In the genomic region with DNA sequence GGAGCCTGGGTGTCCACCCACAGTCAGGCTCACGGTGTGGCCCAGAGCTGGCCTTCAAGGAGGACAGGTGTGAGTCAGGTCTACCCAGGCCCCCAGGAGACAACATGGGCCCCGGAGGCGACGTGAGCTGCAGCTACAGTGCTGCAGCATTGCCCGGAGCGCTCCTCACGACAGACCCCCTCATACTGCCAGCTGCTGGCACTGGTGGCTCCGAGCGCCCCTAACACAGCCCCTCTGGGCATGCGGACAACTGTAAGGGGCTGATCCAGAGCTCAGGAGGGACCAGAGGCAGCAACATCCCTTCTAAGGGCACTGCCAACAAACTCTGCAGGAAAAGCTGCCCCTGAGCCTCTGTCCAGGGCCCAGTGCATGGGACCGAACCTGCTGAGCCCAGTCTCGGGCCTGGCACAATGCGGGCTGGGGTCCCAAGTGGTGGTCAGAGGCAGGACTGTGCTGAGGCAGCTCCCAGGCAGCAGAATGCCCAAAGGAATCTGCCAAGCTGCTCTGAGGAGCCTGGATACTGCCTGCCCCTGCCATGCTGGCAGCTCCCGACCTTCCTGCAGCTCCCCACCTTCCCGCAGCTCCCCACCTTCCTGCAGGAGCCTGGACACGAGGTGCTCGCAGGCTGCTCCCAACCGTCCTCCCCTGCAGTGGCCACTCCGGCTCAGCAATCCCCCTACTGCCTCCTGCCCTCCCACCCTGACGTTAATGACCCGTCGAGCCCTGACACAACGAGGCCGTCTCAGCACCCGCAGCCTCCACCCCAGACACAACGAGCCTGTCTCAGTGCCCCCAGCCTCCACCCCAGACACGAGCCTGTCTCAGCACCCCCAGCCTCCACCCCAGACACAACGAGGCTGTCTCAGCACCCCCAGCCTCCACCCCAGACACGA, we compare ENCODE assay signal across 21 cellular contexts. TPM values are rescaled to one million over a fixed set of nuclear protein-coding genes. Genes with fewer than 3 reads are reported as not detected.
DNase-seq lines count a peak whose midpoint lies in the region; ATAC-seq and TF ChIP-seq lines count a peak whose summit lies in the region.
"Had no signal": no experiment of that assay in that cellular context is flagged by ENCODE, and none has a peak within 500 bp of the region (broad histone marks: within the 10 kb centered on the region; RNA-seq: fewer than 3 reads in every experiment).

No MANE protein-coding gene starts in this region.

- peak overlapping the region; percentile 17 to 60 (median 53); a peak in 2 of 7 replicates for H3K27ac Mint-ChIP-seq in H9
- peak overlapping the region; percentile 17 for H3K27ac Mint-ChIP-seq in endodermal cell
- H3K27ac Mint-ChIP-seq in HFFc6: no peak overlapping the region

- H3K4me3 Mint-ChIP-seq in H9: no peak overlapping the region
- no peak overlapping the region for H3K4me3 Mint-ChIP-seq in endodermal cell
- no peak overlapping the region for H3K4me3 Mint-ChIP-seq in HFFc6
- H3K4me3 Mint-ChIP-seq: CD4-positive, alpha-beta memory T cell had no signal

- no peak for TF ChIP-seq CTCF in H9 (conservative IDR thresholded peaks at IDR 0.05)
- TF ChIP-seq CTCF in RWPE1 (conservative IDR thresholded peaks at IDR 0.05; ENCODE audit: low read depth): no peak
- TF ChIP-seq CTCF in endodermal cell (conservative IDR thresholded peaks at IDR 0.05): no peak
- no peak for TF ChIP-seq CTCF in gastrocnemius medialis (IDR thresholded peaks at IDR 0.05 in 4 of 5, conservative IDR thresholded peaks at IDR 0.05 in 1 of 5)
- TF ChIP-seq CTCF in HFFc6 (IDR thresholded peaks at IDR 0.05): no peak

- WGBS in H9 (ENCODE audit: extremely low coverage, insufficient read length, low lambda C conversion rate): no CpG with 5 or more reads among the region's 29 CpGs
- WGBS in endodermal cell (ENCODE audit: insufficient coverage in 1 of 2, insufficient read length in 1 of 2), 2 experiments: 94 to 96% methylated on average over 16 to 29 of the region's 29 CpGs
- WGBS in neuronal stem cell (ENCODE audit: extremely low coverage in 2 of 2, insufficient read length in 2 of 2, insufficient replicate concordance in 1 of 2), 2 donors: no CpG with 5 or more reads among the region's 29 CpGs

- H2BK5ac ChIP-seq in H9 (ENCODE audit: insufficient read length, low read length): no peak overlapping the region
- no peak overlapping the region for H2BK5ac ChIP-seq in neuronal stem cell (ENCODE audit: low read length)

- no peaks in the 10 kb centered on the region for H4K20me1 ChIP-seq in H9 (ENCODE audit: control insufficient read depth, insufficient read depth, insufficient read length)

- intact Hi-C loops in gastrocnemius medialis (cut with DNase I; ENCODE audit: low total_unique reads): no loop called here

- H3K23me2 ChIP-seq in H9 (ENCODE audit: insufficient read length, low read depth, low read length, poor library complexity, severe bottlenecking): no peaks in the 10 kb centered on the region

- no peak overlapping the region for H3K9ac ChIP-seq in H9 (ENCODE audit: extremely low read depth, insufficient read length, low read length)
- H3K9ac ChIP-seq in endodermal cell (ENCODE audit: extremely low read depth, low read length, poor library complexity, severe bottlenecking): no peak overlapping the region
- H3K9ac ChIP-seq in neuronal stem cell (ENCODE audit: low read depth, low read length, poor library complexity): no peak overlapping the region
- H3K9ac ChIP-seq: BLaER1 treated with 17β-estradiol and CSF1 and Interleukin-3, amounts not matched to agents 10 nM and 100 nM had no signal

- no peak overlapping the region for H2BK20ac ChIP-seq in H9 (ENCODE audit: low read depth, low read length, poor library complexity, severe bottlenecking)

- no peak overlapping the region for H4K5ac ChIP-seq in H9 (ENCODE audit: insufficient read length, low read depth, low read length)

- in situ Hi-C loops in gastrocnemius medialis (cut with MboI; ENCODE audit: low sequenced_read_pairs in 4 of 4): no loop called here

- no peaks in the 10 kb centered on the region for H3K79me2 ChIP-seq in H9 (ENCODE audit: insufficient read depth, low read length)

- H3K4ac ChIP-seq in H9 (ENCODE audit: low read depth, low read length) (no peak overlapping the region), neuronal stem cell (ENCODE audit: low read length) (no peak overlapping the region)

- TF ChIP-seq POLR2A in gastrocnemius medialis (IDR thresholded peaks at IDR 0.05) (no peak), GM18505 (IDR thresholded peaks at IDR 0.05; ENCODE audit: borderline replicate concordance, extremely low read depth, insufficient read depth, insufficient read length) (no peak)

- no peak overlapping the region for H3K4me2 ChIP-seq in H9 (ENCODE audit: insufficient read depth, insufficient read length, low read length)
- H3K4me2 ChIP-seq in neuronal stem cell (ENCODE audit: insufficient read depth, low read length, poor library complexity, severe bottlenecking): no peak overlapping the region
- H3K4me2 ChIP-seq: A549; BLaER1 treated with 17β-estradiol and CSF1 and Interleukin-3, amounts not matched to agents 10 nM and 100 nM had no signal

- no peak overlapping the region for H3K23ac ChIP-seq in H9 (ENCODE audit: insufficient read length, low read depth, low read length)
- peak overlapping the region; percentile 80 for H3K23ac ChIP-seq in neuronal stem cell (ENCODE audit: low read depth, low read length, poor library complexity)

- DNase-seq in H9 (no peak), RWPE1 (ENCODE audit: low spot score) (no peak), endodermal cell (no peak), neuronal stem cell (ENCODE audit: low spot score) (no peak), gastrocnemius medialis (no peak), HFFc6 (no peak), occipital lobe (lab: John Stamatoyannopoulos, UW) (no peak)
- DNase-seq: 8988T, ACHN, AML-193, BE2C, Calu3, COR-L47, DMS79 treated with DMSO at 0.1 percent for 48 hours, GF-D8, GOT3, HCEC 1CT had no signal

- H3K4me3 ChIP-seq in endodermal cell (ENCODE audit: low read length) (no peak overlapping the region), neuronal stem cell (ENCODE audit: low read length in 2 of 2) (no peak overlapping the region), gastrocnemius medialis (no peak overlapping the region)
- H3K4me3 ChIP-seq: A549; BLaER1 treated with 17β-estradiol and CSF1 and Interleukin-3, amounts not matched to agents 10 nM and 100 nM had no signal

- H4K91ac ChIP-seq in H9 (ENCODE audit: insufficient read length, low read depth, low read length) (no peak overlapping the region), neuronal stem cell (ENCODE audit: low read depth, low read length, poor library complexity) (no peak overlapping the region)

- H2AK5ac ChIP-seq in H9 (ENCODE audit: insufficient read length, low read length): no peak overlapping the region
- peak overlapping the region; percentile 46 for H2AK5ac ChIP-seq in neuronal stem cell (ENCODE audit: low read depth, low read length)

- H3K36me3 Mint-ChIP-seq in H9 (ENCODE audit: insufficient read depth in 1 of 3, low read depth in 3 of 3): peaks cover 7 to 22% (median 10%) of the 10 kb centered on the region in 3 experiments; a peak in 5 of 7 replicates
- H3K36me3 Mint-ChIP-seq in endodermal cell (ENCODE audit: low read depth): peaks cover 6% of the 10 kb centered on the region
- no peaks in the 10 kb centered on the region for H3K36me3 Mint-ChIP-seq in HFFc6 (ENCODE audit: low read depth)

- H2BK120ac ChIP-seq in H9 (ENCODE audit: low read depth, low read length, poor library complexity, severe bottlenecking) (no peak overlapping the region), neuronal stem cell (ENCODE audit: low read depth, low read length) (no peak overlapping the region)

- no peak overlapping the region for H3T11ph ChIP-seq in H9 (ENCODE audit: low read length)

- POLR2A ChIA-PET in RWPE1 (lab: Yijun Ruan, JAX; ENCODE audit: low non-redundant PET): interaction anchor here (0.6 kb wide), 1 partner anchor 26 kb away, joined by 3 read pairs; no protein-coding TSS in a partner anchor

- no peak overlapping the region for H2BK15ac ChIP-seq in H9 (ENCODE audit: low read depth, low read length)
- H2BK15ac ChIP-seq in neuronal stem cell (ENCODE audit: low read length): no peak overlapping the region

- ATAC-seq in gastrocnemius medialis: no peak
- no peak for ATAC-seq in GM18505 (IDR thresholded peaks at IDR 0.05; ENCODE audit: unreplicated experiment)

- H3K9me3 Mint-ChIP-seq in H9: no peaks in the 10 kb centered on the region
- no peaks in the 10 kb centered on the region for H3K9me3 Mint-ChIP-seq in endodermal cell
- no peaks in the 10 kb centered on the region for H3K9me3 Mint-ChIP-seq in HFFc6
- H3K9me3 Mint-ChIP-seq: CD4-positive, alpha-beta memory T cell had no signal

- no peaks in the 10 kb centered on the region for H3K79me1 ChIP-seq in H9 (ENCODE audit: insufficient read depth, low read depth, low read length, poor library complexity, severe bottlenecking)
- peaks cover 8% of the 10 kb centered on the region for H3K79me1 ChIP-seq in neuronal stem cell (ENCODE audit: low read depth, low read length)

- H3K14ac ChIP-seq in H9 (ENCODE audit: insufficient read depth, low read length): no peak overlapping the region
- no peak overlapping the region for H3K14ac ChIP-seq in neuronal stem cell (ENCODE audit: low read length)

- H3K18ac ChIP-seq in H9 (ENCODE audit: insufficient read length, low read depth, low read length) (no peak overlapping the region), neuronal stem cell (ENCODE audit: low read length) (no peak overlapping the region)

- H2BK12ac ChIP-seq in H9 (ENCODE audit: insufficient read length, low read depth, low read length) (no peak overlapping the region), neuronal stem cell (ENCODE audit: low read length) (no peak overlapping the region)

- H3K56ac ChIP-seq in H9 (ENCODE audit: insufficient read length, low read depth, low read length): no peak overlapping the region

- no peak overlapping the region for H2AFZ ChIP-seq in H9 (ENCODE audit: low read length)
- no peak overlapping the region for H2AFZ ChIP-seq in neuronal stem cell (ENCODE audit: low read length)

- no peak overlapping the region for H4K8ac ChIP-seq in H9 (replicated peaks; ENCODE audit: insufficient read length, low read depth, low read length)
- no peak overlapping the region for H4K8ac ChIP-seq in neuronal stem cell (ENCODE audit: low read depth, low read length)

- CTCF ChIA-PET in RWPE1 (lab: Yijun Ruan, JAX): interaction anchor here (0.7 to 1.2 kb wide), 2 partner anchors 18 to 26 kb away, joined by 3 read pairs; no protein-coding TSS in a partner anchor

- no peaks in the 10 kb centered on the region for H3K27me3 ChIP-seq in H9 (ENCODE audit: insufficient read depth, low read length)
- H3K27me3 ChIP-seq in endodermal cell (ENCODE audit: control insufficient read depth, insufficient read depth, low read length, poor library complexity, severe bottlenecking): no peaks in the 10 kb centered on the region
- H3K27me3 ChIP-seq in neuronal stem cell (ENCODE audit: control insufficient read depth in 3 of 3, insufficient read depth in 3 of 3, low read depth in 1 of 3, low read length in 3 of 3): no peaks in the 10 kb centered on the region
- H3K27me3 ChIP-seq in gastrocnemius medialis: no peaks in the 10 kb centered on the region
- H3K27me3 ChIP-seq: BE2C; BLaER1 treated with 17β-estradiol and CSF1 and Interleukin-3, amounts not matched to agents 10 nM and 100 nM had no signal

- H3K27me3 Mint-ChIP-seq in H9 (ENCODE audit: low read depth) (no peaks in the 10 kb centered on the region), endodermal cell (ENCODE audit: insufficient read depth) (no peaks in the 10 kb centered on the region), HFFc6 (ENCODE audit: insufficient read depth) (no peaks in the 10 kb centered on the region)
- H3K27me3 Mint-ChIP-seq: CD4-positive, alpha-beta memory T cell had no signal

- H3K4me1 ChIP-seq in H9 (ENCODE audit: insufficient read depth, low read length) (no peaks in the 10 kb centered on the region), endodermal cell (ENCODE audit: control insufficient read depth, insufficient read depth, low read length) (no peaks in the 10 kb centered on the region), neuronal stem cell (ENCODE audit: control insufficient read depth in 2 of 2, insufficient read depth in 1 of 2, low read depth in 1 of 2, low read length in 2 of 2) (peaks cover 0 to 10% of the 10 kb centered on the region in 2 donors), gastrocnemius medialis (no peaks in the 10 kb centered on the region)
- H3K4me1 ChIP-seq: A549 had no signal

- no peak overlapping the region for H3K27ac ChIP-seq in H9 (ENCODE audit: insufficient read length, low read depth, low read length)
- H3K27ac ChIP-seq in RWPE1: peak overlapping the region; percentile 35
- no peak overlapping the region for H3K27ac ChIP-seq in endodermal cell (ENCODE audit: low read depth, low read length)
- H3K27ac ChIP-seq in neuronal stem cell (replicated peaks; ENCODE audit: low read length): no peak overlapping the region
- no peak overlapping the region for H3K27ac ChIP-seq in gastrocnemius medialis
- H3K27ac ChIP-seq: A549; BLaER1 treated with 17β-estradiol and CSF1 and Interleukin-3, amounts not matched to agents 10 nM and 100 nM had no signal

- no peaks in the 10 kb centered on the region for H3K9me3 ChIP-seq in H9 (ENCODE audit: control insufficient read depth, low read depth, low read length)
- H3K9me3 ChIP-seq in endodermal cell (ENCODE audit: control insufficient read depth, low read length): no peaks in the 10 kb centered on the region
- no peaks in the 10 kb centered on the region for H3K9me3 ChIP-seq in neuronal stem cell (replicated peaks in 1 of 2; ENCODE audit: control insufficient read depth in 2 of 2, insufficient read depth in 1 of 2, low read depth in 1 of 2, low read length in 2 of 2)
- no peaks in the 10 kb centered on the region for H3K9me3 ChIP-seq in gastrocnemius medialis
- H3K9me3 ChIP-seq: A549; BE2C; BLaER1 treated with 17β-estradiol and CSF1 and Interleukin-3, amounts not matched to agents 10 nM and 100 nM had no signal

- H3K4me1 Mint-ChIP-seq in H9: peaks cover 5 to 14% of the 10 kb centered on the region in 2 experiments
- peaks cover 2% of the 10 kb centered on the region for H3K4me1 Mint-ChIP-seq in endodermal cell
- H3K4me1 Mint-ChIP-seq in HFFc6 (ENCODE audit: low read depth): no peaks in the 10 kb centered on the region

- H3K36me3 ChIP-seq in endodermal cell (ENCODE audit: control insufficient read depth, insufficient read depth, low read length): peaks cover 2% of the 10 kb centered on the region
- peaks cover 22 to 33% of the 10 kb centered on the region in 2 donors for H3K36me3 ChIP-seq in neuronal stem cell (replicated peaks in 1 of 2; ENCODE audit: control insufficient read depth in 2 of 2, insufficient read depth in 2 of 2, low read length in 2 of 2)
- peaks cover 0 to 27% of the 10 kb centered on the region in 2 donors for H3K36me3 ChIP-seq in gastrocnemius medialis

RNA-seq across cellular contexts. Expression of gene CHID1, which starts 15.0 kb away (rescaled TPM):
- total RNA-seq in H9 (2021) (87.2 and 89.4 TPM in 2 replicates), endodermal cell (10 to 100 TPM; 82.0 to 83.5 TPM), gastrocnemius medialis (10 to 100 TPM; 23.3 to 43.2 (median 33.1) TPM), occipital lobe (20.9 TPM)
- 63.9 TPM for polyA plus RNA-seq in endodermal cell (2013, experiment 1 of 2)
- 63.6 TPM for polyA plus RNA-seq in endodermal cell (2013, experiment 2 of 2)
- 42.0 TPM for polyA plus RNA-seq in neuronal stem cell (2013, experiment 1 of 2)
- polyA plus RNA-seq in neuronal stem cell (2013, experiment 2 of 2): 43.9 TPM
- 100 to 1,000 TPM; 116 to 145 (median 133) TPM for total RNA-seq in HFFc6 (2021; fragmentation: NEBNext Ultra II Directional; extraction: Animal tissue kit (Norgen Biotek cat#: 25700))

RNA-seq across cellular contexts. Expression of gene AP2A2, which starts 30.1 kb away (rescaled TPM):
- total RNA-seq in H9 (2021) (51.7 and 53.7 TPM in 2 replicates), endodermal cell (10 to 100 TPM; 79.4 to 97.7 TPM), gastrocnemius medialis (10 to 100 TPM; 21.2 to 26.1 (median 25.7) TPM), occipital lobe (35.6 TPM)
- 62.5 TPM for polyA plus RNA-seq in endodermal cell (2013, experiment 1 of 2)
- 49.7 TPM for polyA plus RNA-seq in endodermal cell (2013, experiment 2 of 2)
- 49.2 TPM for polyA plus RNA-seq in neuronal stem cell (2013, experiment 1 of 2)
- polyA plus RNA-seq in neuronal stem cell (2013, experiment 2 of 2): 52.4 TPM
- total RNA-seq in HFFc6 (2021; fragmentation: NEBNext Ultra II Directional; extraction: Animal tissue kit (Norgen Biotek cat#: 25700)): 10 to 100 TPM; 65.4 to 73.4 (median 70.9) TPM

RNA-seq across cellular contexts. Expression of gene TSPAN4, which starts 52.9 kb away (rescaled TPM):
- total RNA-seq in H9 (2021) (63.9 and 64.6 TPM in 2 replicates), endodermal cell (10 to 100 TPM; 56.8 to 71.1 TPM), gastrocnemius medialis (10 to 100 TPM; 14.4 to 34.8 (median 21.5) TPM), occipital lobe (18.6 TPM)
- 51.9 TPM for polyA plus RNA-seq in endodermal cell (2013, experiment 1 of 2)
- polyA plus RNA-seq in endodermal cell (2013, experiment 2 of 2): 47.2 TPM
- 39.4 TPM for polyA plus RNA-seq in neuronal stem cell (2013, experiment 1 of 2)
- polyA plus RNA-seq in neuronal stem cell (2013, experiment 2 of 2): 35.6 TPM
- 100 to 1,000 TPM; 193 to 267 (median 212) TPM for total RNA-seq in HFFc6 (2021; fragmentation: NEBNext Ultra II Directional; extraction: Animal tissue kit (Norgen Biotek cat#: 25700))

RNA-seq across cellular contexts. Expression of gene POLR2L, which starts 53.2 kb away (rescaled TPM):
- total RNA-seq in H9 (2021): 133 and 135 TPM in 2 replicates
- total RNA-seq in endodermal cell: 100 to 1,000 TPM; 139 to 148 TPM
- polyA plus RNA-seq in endodermal cell (2013, experiment 1 of 2): 111 TPM
- 114 TPM for polyA plus RNA-seq in endodermal cell (2013, experiment 2 of 2)
- polyA plus RNA-seq in neuronal stem cell (2013, experiment 1 of 2): 129 TPM
- 129 TPM for polyA plus RNA-seq in neuronal stem cell (2013, experiment 2 of 2)
- 10 to 100 TPM; 66.0 to 94.6 (median 81.2) TPM for total RNA-seq in gastrocnemius medialis
- total RNA-seq in HFFc6 (2021; fragmentation: NEBNext Ultra II Directional; extraction: Animal tissue kit (Norgen Biotek cat#: 25700)): 100 to 1,000 TPM; 439 to 504 (median 478) TPM
- 14.5 TPM for total RNA-seq in occipital lobe
